Comparison of ENCODE assay signal across 27 cellular contexts in the genomic region with DNA sequence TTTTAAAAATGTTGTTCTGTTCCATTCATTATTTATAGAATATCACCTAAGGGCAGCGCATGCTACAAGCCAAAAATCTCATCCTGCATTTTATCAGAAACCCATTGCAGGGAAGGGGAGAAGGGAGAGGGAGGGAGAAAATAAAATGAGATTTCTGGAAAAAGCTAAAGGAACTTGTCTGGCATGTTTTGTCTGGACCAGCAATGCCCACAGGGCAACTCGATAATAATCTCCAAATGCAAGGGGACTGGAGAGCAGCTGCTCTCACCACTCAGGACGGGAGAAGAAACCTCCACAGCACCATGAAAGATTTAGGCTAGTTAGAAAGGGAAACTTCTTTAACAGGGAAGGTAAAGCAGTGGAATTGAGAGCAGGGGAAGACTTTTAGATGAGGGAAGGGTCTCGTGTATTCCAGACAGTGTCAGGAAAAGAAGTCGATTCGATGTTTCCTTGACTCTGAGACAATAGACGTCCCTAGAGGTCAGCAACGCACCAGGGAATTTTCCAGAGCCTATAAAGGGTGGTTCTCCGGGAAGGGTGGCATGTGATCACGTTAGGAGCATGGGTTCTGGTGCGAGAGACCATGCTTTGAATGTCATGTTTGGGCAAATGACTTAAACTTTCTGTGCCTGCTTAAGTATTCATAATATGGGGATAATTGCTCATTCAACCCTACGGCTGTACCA.
DNase-seq lines count a peak whose midpoint lies in the region; ATAC-seq, FAIRE-seq and TF ChIP-seq lines count a peak whose summit lies in the region.
"Had no signal": no experiment of that assay in that cellular context is flagged by ENCODE, and none has a peak within 500 bp of the region (broad histone marks: within the 10 kb centered on the region; RNA-seq: fewer than 3 reads in every experiment).

No MANE protein-coding gene starts in this region.

- 19% methylated on average over 12 of the region's 12 CpGs for WGBS in A549 (ENCODE audit: missing lambda C conversion rate)
- WGBS in endodermal cell (ENCODE audit: insufficient coverage in 1 of 2, insufficient read length in 1 of 2), 2 experiments = 80 to 84% methylated on average over 1 to 10 of the region's 12 CpGs

- TF ChIP-seq CTCF in A549 (IDR thresholded peaks at IDR 0.05) (no peak), endodermal cell (conservative IDR thresholded peaks at IDR 0.05) (peak; percentile 49)

- H3K27me3 ChIP-seq in endodermal cell (ENCODE audit: control insufficient read depth, insufficient read depth, low read length, poor library complexity, severe bottlenecking) = no peaks in the 10 kb centered on the region
- H3K27me3 ChIP-seq: esophagus muscularis mucosa, gastroesophageal sphincter, neutrophil had no signal

- H3K27ac ChIP-seq in A549 (no peak overlapping the region), endodermal cell (ENCODE audit: low read depth, low read length) (no peak overlapping the region)
- H3K27ac ChIP-seq: esophagus muscularis mucosa, gastroesophageal sphincter, neutrophil, prostate gland, tibial nerve had no signal

- no peaks in the 10 kb centered on the region for H3K4me1 Mint-ChIP-seq in endodermal cell
- H3K4me1 Mint-ChIP-seq: brain, T-cell had no signal

- H3K4me1 ChIP-seq in A549 (no peaks in the 10 kb centered on the region), endodermal cell (ENCODE audit: control insufficient read depth, insufficient read depth, low read length) (no peaks in the 10 kb centered on the region)
- H3K4me1 ChIP-seq: esophagus muscularis mucosa, gastroesophageal sphincter, prostate gland, tibial nerve had no signal

- H3K4me3 ChIP-seq in A549 (no peak overlapping the region), endodermal cell (ENCODE audit: low read length) (no peak overlapping the region)
- H3K4me3 ChIP-seq: esophagus muscularis mucosa, gastroesophageal sphincter, prostate gland, tibial nerve had no signal

- peaks cover 66% of the 10 kb centered on the region for H3K9me3 Mint-ChIP-seq in endodermal cell

- no peak for TF ChIP-seq POLR2A in A549 (IDR thresholded peaks at IDR 0.05; ENCODE audit: low read length)

- no peak overlapping the region for H3K4me3 Mint-ChIP-seq in endodermal cell
- H3K4me3 Mint-ChIP-seq: brain; CD14-positive monocyte; effector memory CD8-positive, alpha-beta T cell; T-cell had no signal

- DNase-seq in A549 (ENCODE audit: low read depth in 1 of 2, low spot score in 1 of 2) = peak in 1 of 2 experiments; percentile 6
- peak; percentile 45 for DNase-seq in ELF-1 (ENCODE audit: low read depth, low spot score)
- peak; percentile 12 for DNase-seq in RPMI7951 (ENCODE audit: low read depth)
- DNase-seq in endodermal cell = peak; percentile 50
- DNase-seq in hypothalamus (lab: John Stamatoyannopoulos, UW) = no peak
- no peak for DNase-seq in D341Med (ENCODE audit: low spot score)
- DNase-seq: activated CD4-positive, alpha-beta T cell treated with anti-CD3 and anti-CD28 coated beads for 4 hours; activated CD8-positive, alpha-beta memory T cell treated with anti-CD3 and anti-CD28 coated beads for 24 hours; activated gamma-delta T cell treated with Interleukin-2 at 50 U/mL for 16 hours; activated T-cell treated with anti-CD3 and anti-CD28 coated beads, Interleukin-2, amount 50 U/mL, for 1 hour; effector memory CD8-positive, alpha-beta T cell; NCI-H1694 treated with DMSO at 0.1 percent for 48 hours; NCI-H526 treated with DMSO at 0.1 percent for 48 hours; SHP77 treated with DMSO at 0.1 percent for 48 hours; T-cell had no signal

- no peaks in the 10 kb centered on the region for H3K36me3 ChIP-seq in endodermal cell (ENCODE audit: control insufficient read depth, insufficient read depth, low read length)
- H3K36me3 ChIP-seq: esophagus muscularis mucosa, gastroesophageal sphincter, neutrophil, prostate gland, tibial nerve had no signal

- no peaks in the 10 kb centered on the region for H3K36me3 Mint-ChIP-seq in endodermal cell (ENCODE audit: low read depth)
- H3K36me3 Mint-ChIP-seq: brain, T-cell had no signal

- H3K9ac ChIP-seq in endodermal cell (ENCODE audit: extremely low read depth, low read length, poor library complexity, severe bottlenecking) = no peak overlapping the region

- H3K9me3 ChIP-seq in A549 (no peaks in the 10 kb centered on the region), endodermal cell (ENCODE audit: control insufficient read depth, low read length) (no peaks in the 10 kb centered on the region)
- H3K9me3 ChIP-seq: esophagus muscularis mucosa, gastroesophageal sphincter, neutrophil, prostate gland, tibial nerve had no signal

- TF ChIP-seq RAD21 in A549 (conservative IDR thresholded peaks at IDR 0.05 in 1 of 2, IDR thresholded peaks at IDR 0.05 in 1 of 2) = no peak; a peak in 1 of 5 replicates

- H3K27me3 Mint-ChIP-seq in endodermal cell (ENCODE audit: insufficient read depth) = no peaks in the 10 kb centered on the region
- H3K27me3 Mint-ChIP-seq: brain; effector memory CD8-positive, alpha-beta T cell had no signal

- H3K27ac Mint-ChIP-seq in endodermal cell = no peak overlapping the region
- H3K27ac Mint-ChIP-seq: brain, T-cell had no signal

- no peak; a peak in 2 of 6 replicates for ATAC-seq in A549
- ATAC-seq in GM18520 (IDR thresholded peaks at IDR 0.05; ENCODE audit: unreplicated experiment) = no peak
- ATAC-seq in HG03095 (IDR thresholded peaks at IDR 0.05; ENCODE audit: unreplicated experiment) = no peak
- ATAC-seq: effector memory CD8-positive, alpha-beta T cell; gastroesophageal sphincter; T-cell had no signal

- POLR2A ChIA-PET in A549 (lab: Yijun Ruan, JAX) = no interaction called here

- TF ChIP-seq EP300 in A549 (IDR thresholded peaks at IDR 0.05) = no peak

- no peak overlapping the region for H3K4me2 ChIP-seq in A549

- peak; percentile 18 for FAIRE-seq in A549 (lab: Jason Lieb, UNC)
- FAIRE-seq: colon, D721Med, G401.6 had no signal

- CTCF ChIA-PET in A549 (lab: Yijun Ruan, JAX) = interaction anchor here (1.5 kb wide), 1 partner anchor 34 kb away, joined by 3 read pairs; no protein-coding TSS in a partner anchor

TF ChIP-seq in A549, 52 proteins besides CTCF, POLR2A, EP300 and RAD21:
- TF ChIP-seq EHF (CRISPR knock-in tag; IDR thresholded peaks at IDR 0.05) (no peak), KDM1A (IDR thresholded peaks at IDR 0.05; ENCODE audit: low read depth) (no peak), HEYL (CRISPR knock-in tag; IDR thresholded peaks at IDR 0.05) (no peak), HDAC2 (IDR thresholded peaks at IDR 0.05) (no peak), FOSB (CRISPR knock-in tag; IDR thresholded peaks at IDR 0.05) (no peak), ESRRA (IDR thresholded peaks at IDR 0.05; ENCODE audit: borderline replicate concordance, low read length) (no peak), NFE2L2 (conservative IDR thresholded peaks at IDR 0.05; ENCODE audit: low read length) (no peak), CBX8 (IDR thresholded peaks at IDR 0.05) (no peak), CEBPB (IDR thresholded peaks at IDR 0.05) (no peak), EHMT2 (IDR thresholded peaks at IDR 0.05; ENCODE audit: low read depth) (no peak), FOXS1 (CRISPR knock-in tag; IDR thresholded peaks at IDR 0.05) (no peak), HOXB13 (CRISPR knock-in tag; IDR thresholded peaks at IDR 0.05; ENCODE audit: low read depth) (no peak), NR3C1 (IDR thresholded peaks at IDR 0.05) (no peak), POLR2AphosphoS2 (conservative IDR thresholded peaks at IDR 0.05; ENCODE audit: low read length) (no peak)
- TF ChIP-seq, protein P1, sequence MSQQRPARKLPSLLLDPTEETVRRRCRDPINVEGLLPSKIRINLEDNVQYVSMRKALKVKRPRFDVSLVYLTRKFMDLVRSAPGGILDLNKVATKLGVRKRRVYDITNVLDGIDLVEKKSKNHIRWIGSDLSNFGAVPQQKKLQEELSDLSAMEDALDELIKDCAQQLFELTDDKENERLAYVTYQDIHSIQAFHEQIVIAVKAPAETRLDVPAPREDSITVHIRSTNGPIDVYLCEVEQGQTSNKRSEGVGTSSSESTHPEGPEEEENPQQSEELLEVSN (IDR thresholded peaks at IDR 0.05; ENCODE audit: borderline replicate concordance, low read depth) = no peak
- TF ChIP-seq, protein P2, sequence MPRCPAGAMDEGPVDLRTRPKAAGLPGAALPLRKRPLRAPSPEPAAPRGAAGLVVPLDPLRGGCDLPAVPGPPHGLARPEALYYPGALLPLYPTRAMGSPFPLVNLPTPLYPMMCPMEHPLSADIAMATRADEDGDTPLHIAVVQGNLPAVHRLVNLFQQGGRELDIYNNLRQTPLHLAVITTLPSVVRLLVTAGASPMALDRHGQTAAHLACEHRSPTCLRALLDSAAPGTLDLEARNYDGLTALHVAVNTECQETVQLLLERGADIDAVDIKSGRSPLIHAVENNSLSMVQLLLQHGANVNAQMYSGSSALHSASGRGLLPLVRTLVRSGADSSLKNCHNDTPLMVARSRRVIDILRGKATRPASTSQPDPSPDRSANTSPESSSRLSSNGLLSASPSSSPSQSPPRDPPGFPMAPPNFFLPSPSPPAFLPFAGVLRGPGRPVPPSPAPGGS (IDR thresholded peaks at IDR 0.05) = no peak
- TF ChIP-seq, protein P3, sequence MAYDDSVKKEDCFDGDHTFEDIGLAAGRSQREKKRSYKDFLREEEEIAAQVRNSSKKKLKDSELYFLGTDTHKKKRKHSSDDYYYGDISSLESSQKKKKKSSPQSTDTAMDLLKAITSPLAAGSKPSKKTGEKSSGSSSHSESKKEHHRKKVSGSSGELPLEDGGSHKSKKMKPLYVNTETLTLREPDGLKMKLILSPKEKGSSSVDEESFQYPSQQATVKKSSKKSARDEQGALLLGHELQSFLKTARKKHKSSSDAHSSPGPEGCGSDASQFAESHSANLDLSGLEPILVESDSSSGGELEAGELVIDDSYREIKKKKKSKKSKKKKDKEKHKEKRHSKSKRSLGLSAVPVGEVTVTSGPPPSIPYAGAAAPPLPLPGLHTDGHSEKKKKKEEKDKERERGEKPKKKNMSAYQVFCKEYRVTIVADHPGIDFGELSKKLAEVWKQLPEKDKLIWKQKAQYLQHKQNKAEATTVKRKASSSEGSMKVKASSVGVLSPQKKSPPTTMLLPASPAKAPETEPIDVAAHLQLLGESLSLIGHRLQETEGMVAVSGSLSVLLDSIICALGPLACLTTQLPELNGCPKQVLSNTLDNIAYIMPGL (CRISPR knock-in tag; IDR thresholded peaks at IDR 0.05; ENCODE audit: borderline replicate concordance) = no peak

Comparison
In these comparisons a context has a peak if more than half of its experiments do, and no peak if none do; other contexts are left out.
1. DNase-seq: peak in ELF-1 (single experiment), RPMI7951 (single experiment) and endodermal cell (single experiment); none in hypothalamus (0 of 51) and D341Med (single experiment).